ENCODE assay signal across 18 cellular contexts in genomic region chr17:7748098-7748775, GRCh38. TPM values are rescaled to one million over a fixed set of nuclear protein-coding genes. Genes with fewer than 3 reads are reported as not detected.
DNase-seq lines count a peak whose midpoint lies in the region; ATAC-seq and TF ChIP-seq lines count a peak whose summit lies in the region.
"Had no signal": no experiment of that assay in that cellular context is flagged by ENCODE, and none has a peak within 500 bp of the region (broad histone marks: within the 10 kb centered on the region; RNA-seq: fewer than 3 reads in every experiment).

No MANE protein-coding gene starts in this region.

- TF ChIP-seq CTCF in fibroblast of the aortic adventitia (IDR thresholded peaks at IDR 0.05; ENCODE audit: insufficient read depth, low read length), result no peak

- ATAC-seq in GM19455 (IDR thresholded peaks at IDR 0.05; ENCODE audit: unreplicated experiment), result no peak
- ATAC-seq: activated naive CD4-positive, alpha-beta T cell treated with anti-CD3 and anti-CD28 coated beads, Interleukin-2, amount 50 U/mL, for 72 hours; natural killer cell treated with Interleukin-12 subunit alpha and Interleukin-12 subunit beta and Interleukin-15 and Interleukin-18, amount 100 ng/mL, for 72 hours had no signal

- peaks cover 3% of the 10 kb centered on the region for H3K79me1 ChIP-seq in trophoblast cell (ENCODE audit: low read length)

- H4K12ac ChIP-seq in trophoblast cell (ENCODE audit: low read depth, low read length), result no peak overlapping the region

- H3K36me3 ChIP-seq in GM23248 (ENCODE audit: low read depth), result no peaks in the 10 kb centered on the region
- no peaks in the 10 kb centered on the region for H3K36me3 ChIP-seq in SJSA1
- no peaks in the 10 kb centered on the region for H3K36me3 ChIP-seq in trophoblast cell (ENCODE audit: control insufficient read depth in 1 of 2, insufficient read depth in 2 of 2, low read length in 2 of 2)
- H3K36me3 ChIP-seq: BE2C, MG63 had no signal

- no peak overlapping the region for H3K14ac ChIP-seq in trophoblast cell (ENCODE audit: low read length)

- H2BK5ac ChIP-seq in trophoblast cell (ENCODE audit: low read depth, low read length, poor library complexity), result no peak overlapping the region

- H2BK120ac ChIP-seq in trophoblast cell (ENCODE audit: insufficient read depth, low read length, poor library complexity), result no peak overlapping the region

- no peak overlapping the region for H4K91ac ChIP-seq in trophoblast cell (ENCODE audit: low read depth, low read length)

- WGBS in GM23248 (ENCODE audit: low coverage in 1 of 2, low lambda C conversion rate in 2 of 2, missing lambda C conversion rate in 2 of 2), 2 experiments, result 36 to 41% methylated on average over 10 of the region's 10 CpGs
- no CpG with 5 or more reads among the region's 10 CpGs for WGBS in trophoblast cell (ENCODE audit: extremely low coverage, insufficient coverage, insufficient read length)

- no peak overlapping the region for H4K8ac ChIP-seq in trophoblast cell (ENCODE audit: low read depth, low read length)

- H3K79me2 ChIP-seq in GM23248 (ENCODE audit: insufficient read depth), result no peaks in the 10 kb centered on the region
- H3K79me2 ChIP-seq in trophoblast cell (ENCODE audit: control insufficient read depth, insufficient read depth, low read length, poor library complexity), result no peaks in the 10 kb centered on the region

- peak overlapping the region; percentile 73 for H3K4me2 ChIP-seq in GM23248 (ENCODE audit: unreplicated experiment)
- peak overlapping the region; percentile 2 for H3K4me2 ChIP-seq in trophoblast cell (ENCODE audit: low read length)

- H3F3A ChIP-seq in GM23248 (ENCODE audit: insufficient read depth), result peaks cover 52% of the 10 kb centered on the region

- no peak overlapping the region for H3K4ac ChIP-seq in trophoblast cell (ENCODE audit: low read depth, low read length)

- H3K18ac ChIP-seq in trophoblast cell (ENCODE audit: low read length), result no peak overlapping the region

- H3K4me1 ChIP-seq in GM23248 (ENCODE audit: insufficient read depth), result peaks cover 59% of the 10 kb centered on the region
- peaks cover 46% of the 10 kb centered on the region for H3K4me1 ChIP-seq in SJSA1 (replicated peaks)
- peaks cover 0 to 7% of the 10 kb centered on the region in 2 experiments for H3K4me1 ChIP-seq in trophoblast cell (ENCODE audit: control insufficient read depth in 1 of 2, insufficient read depth in 2 of 2, low read length in 2 of 2)
- H3K4me1 ChIP-seq: BE2C had no signal

- H3K27ac ChIP-seq in GM23248 (peak overlapping the region; percentile 58), SJSA1 (peak overlapping the region; percentile 51), trophoblast cell (ENCODE audit: low read depth, low read length) (no peak overlapping the region)

- no peak overlapping the region for H2BK12ac ChIP-seq in trophoblast cell (ENCODE audit: low read length)

- H3K9me3 ChIP-seq in GM23248 (ENCODE audit: low read depth) (no peaks in the 10 kb centered on the region), SJSA1 (replicated peaks) (peaks cover 2% of the 10 kb centered on the region; the same call in 1 of the 2 replicates), trophoblast cell (ENCODE audit: insufficient read depth, low read depth, low read length) (peaks cover 2% of the 10 kb centered on the region)
- H3K9me3 ChIP-seq: BE2C had no signal

- H3K9ac ChIP-seq in GM23248, result peak overlapping the region; percentile 56
- no peak overlapping the region for H3K9ac ChIP-seq in trophoblast cell (ENCODE audit: low read length)

- peak; percentile 49 for DNase-seq in GM23248
- DNase-seq in SJSA1 (ENCODE audit: low read depth in 1 of 2, low spot score in 2 of 2), result no peak
- peak; percentile 92 for DNase-seq in fibroblast of the aortic adventitia (ENCODE audit: low read depth)
- no peak for DNase-seq in trophoblast cell
- no peak for DNase-seq in RPMI8226
- DNase-seq in COR-L47 (lab: John Stamatoyannopoulos, UW), result no peak
- DNase-seq: activated CD4-positive, alpha-beta T cell treated with anti-CD3 and anti-CD28 coated beads, Interleukin-2, amount 10 ng/mL, durations not matched to agents 24 days and 14 days; activated T-cell treated with anti-CD3 and anti-CD28 coated beads, Interleukin-2, amount 50 U/mL, for 24 hours; BE2C; caudate nucleus; effector CD8-positive, alpha-beta T cell; MG63; NCI-H187 treated with DMSO at 0.1 percent for 48 hours; NCI-H510A had no signal

- H2AFZ ChIP-seq in GM23248 (peak overlapping the region; percentile 65), trophoblast cell (ENCODE audit: insufficient read depth, low read length, poor library complexity) (no peak overlapping the region)

- no peak overlapping the region for H3K23ac ChIP-seq in trophoblast cell (ENCODE audit: low read length)

- H3K27me3 ChIP-seq in GM23248 (replicated peaks; ENCODE audit: insufficient read depth), result no peaks in the 10 kb centered on the region
- H3K27me3 ChIP-seq in SJSA1 (replicated peaks), result no peaks in the 10 kb centered on the region
- no peaks in the 10 kb centered on the region for H3K27me3 ChIP-seq in trophoblast cell (ENCODE audit: insufficient read depth, low read length)
- H3K27me3 ChIP-seq: BE2C, MG63 had no signal

- peak overlapping the region; percentile 46 for H3K4me3 ChIP-seq in GM23248
- H3K4me3 ChIP-seq in SJSA1, result no peak overlapping the region
- H3K4me3 ChIP-seq in fibroblast of the aortic adventitia (ENCODE audit: low read depth, low read length), result no peak overlapping the region
- H3K4me3 ChIP-seq in trophoblast cell (ENCODE audit: low read depth, low read length), result no peak overlapping the region
- H3K4me3 ChIP-seq: lung, MG63 had no signal

- no peaks in the 10 kb centered on the region for H3K9me2 ChIP-seq in GM23248 (ENCODE audit: insufficient read depth)

- no peak overlapping the region for H2AK5ac ChIP-seq in trophoblast cell (ENCODE audit: low read length)

- in situ Hi-C loops in GM23248 (cut with MboI), result loop anchor here (10.0 kb wide), 1 partner anchor 107 kb away; the partner anchor contains the start of genes CYB5D1, NAA38 and TMEM88

- H4K20me1 ChIP-seq in GM23248 (ENCODE audit: insufficient read depth), result no peaks in the 10 kb centered on the region

RNA-seq across cellular contexts. Expression of gene DNAH2, which starts 30.7 kb away (rescaled TPM):
- total RNA-seq in GM23248 (2014; rRNA removed; shearing (Covaris generic)), result not detected in 2 replicates
- not detected in 2 replicates for polyA plus RNA-seq in GM23248 (2016; fragmentation: Nextera tagmentation; extraction: Ambion mirVana)
- total RNA-seq in SJSA1 (2014; rRNA removed; shearing (Covaris generic)), result not detected in 2 replicates
- under 0.01 TPM in 1 of 2 replicates, not detected in the other for total RNA-seq in fibroblast of the aortic adventitia (ENCODE audit: low replicate concordance)
- polyA plus RNA-seq in trophoblast cell (2013), result 0.03 and 0.05 TPM in 2 replicates
- total RNA-seq: activated CD4-positive, alpha-beta T cell treated with anti-CD3 and anti-CD28 coated beads, Interleukin-2, amount 10 ng/mL, durations not matched to agents 24 days and 14 days had no signal

RNA-seq across cellular contexts. Expression of gene EFNB3, which starts 43.2 kb away (rescaled TPM):
- total RNA-seq in GM23248 (2014; rRNA removed; shearing (Covaris generic)), result 1.8 and 3.0 TPM in 2 replicates
- polyA plus RNA-seq in GM23248 (2016; fragmentation: Nextera tagmentation; extraction: Ambion mirVana), result 0.96 and 0.99 TPM in 2 replicates
- total RNA-seq in SJSA1 (2014; rRNA removed; shearing (Covaris generic)), result not detected in 2 replicates
- 0.90 and 3.9 TPM in 2 replicates for total RNA-seq in fibroblast of the aortic adventitia (ENCODE audit: low replicate concordance)
- polyA plus RNA-seq in trophoblast cell (2013), result 9.3 TPM in 2 replicates
- total RNA-seq: activated CD4-positive, alpha-beta T cell treated with anti-CD3 and anti-CD28 coated beads, Interleukin-2, amount 10 ng/mL, durations not matched to agents 24 days and 14 days; activated naive CD4-positive, alpha-beta T cell treated with anti-CD3 and anti-CD28 coated beads, Interleukin-2, amount 50 U/mL, for 72 hours; natural killer cell treated with Interleukin-12 subunit alpha and Interleukin-12 subunit beta and Interleukin-15 and Interleukin-18, amount 100 ng/mL, for 72 hours had no signal

RNA-seq across cellular contexts. Expression of gene WRAP53, which starts 60.0 kb away (rescaled TPM):
- total RNA-seq in GM23248 (2014; rRNA removed; shearing (Covaris generic)), result 1.6 and 5.9 TPM in 2 replicates
- polyA plus RNA-seq in GM23248 (2016; fragmentation: Nextera tagmentation; extraction: Ambion mirVana), result 11.8 and 13.1 TPM in 2 replicates
- total RNA-seq in SJSA1 (2014; rRNA removed; shearing (Covaris generic)), result 13.8 and 14.2 TPM in 2 replicates
- total RNA-seq in fibroblast of the aortic adventitia (ENCODE audit: low replicate concordance), result 7.4 and 11.0 TPM in 2 replicates
- polyA plus RNA-seq in trophoblast cell (2013), result 11.1 and 12.0 TPM in 2 replicates

Comparison
In these comparisons a context has a peak if more than half of its experiments do, and no peak if none do; other contexts are left out.
1. DNase-seq: peak in GM23248 (single experiment) and fibroblast of the aortic adventitia (single experiment); none in SJSA1 (0 of 2), trophoblast cell (0 of 2), RPMI8226 (single experiment) and COR-L47 (single experiment).